In genomic region chr10:131909014-131909808, GRCh38 we compare ENCODE assay signal across 13 cellular contexts. TPM values are rescaled to one million over a fixed set of nuclear protein-coding genes. Genes with fewer than 3 reads are reported as not detected.
DNase-seq lines count a peak whose midpoint lies in the region; ATAC-seq and TF ChIP-seq lines count a peak whose summit lies in the region.
"Had no signal": no experiment of that assay in that cellular context is flagged by ENCODE, and none has a peak within 500 bp of the region (broad histone marks: within the 10 kb centered on the region; RNA-seq: fewer than 3 reads in every experiment).

No MANE protein-coding gene starts in this region.

- H3K79me2 ChIP-seq in mesendoderm (ENCODE audit: control insufficient read depth, insufficient read depth, low read length) (peaks cover 79% of the 10 kb centered on the region), Karpas-422 (ENCODE audit: low read length) (peaks cover 97% of the 10 kb centered on the region)

- no peak overlapping the region for H4K5ac ChIP-seq in mesendoderm (ENCODE audit: low read length)

- no peak overlapping the region for H3K18ac ChIP-seq in mesendoderm (ENCODE audit: low read length)

- H3K27ac Mint-ChIP-seq in CD14-positive monocyte (peak overlapping the region in 4 of 7 donors; percentile 25 to 78 (median 66)), glutamatergic neuron (ENCODE audit: unreplicated experiment) (no peak overlapping the region)
- peak overlapping the region in 6 of 8 donors; percentile 35 to 76 (median 48) for H3K27ac Mint-ChIP-seq in CD8-positive, alpha-beta memory T cell
- H3K27ac Mint-ChIP-seq in activated naive CD4-positive, alpha-beta T cell treated with anti-CD3 and anti-CD28 coated beads, Interleukin-2, amount 50 U/mL, for 72 hours = peak overlapping the region; percentile 45 to 92

- DNase-seq in CD14-positive monocyte (ENCODE audit: low spot score) (no peak), mesendoderm (no peak), Karpas-422 (no peak), glutamatergic neuron (no peak), cerebellum (ENCODE audit: low spot score) (no peak)
- DNase-seq in CD8-positive, alpha-beta memory T cell = no peak
- no peak for DNase-seq in activated naive CD4-positive, alpha-beta T cell treated with anti-CD3 and anti-CD28 coated beads, Interleukin-2, amount 50 U/mL, for 72 hours (ENCODE audit: low spot score in 2 of 2)
- DNase-seq: central memory CD4-positive, alpha-beta T cell; COR-L47; IMR-90; NCI-H1105; stomach had no signal

- H3K4ac ChIP-seq in mesendoderm (ENCODE audit: low read depth, low read length) = no peak overlapping the region

- peaks cover 48% of the 10 kb centered on the region for H3K79me1 ChIP-seq in mesendoderm (ENCODE audit: low read length)

- H2AK5ac ChIP-seq in mesendoderm (ENCODE audit: low read length) = no peak overlapping the region

- CTCF ChIA-PET in CD8-positive, alpha-beta memory T cell (lab: Charles Lee) = interaction anchor here (1.1 kb wide), 2 partner anchors 24 to 113 kb away, joined by 3 to 5 read pairs; no protein-coding TSS in a partner anchor

- no peak for TF ChIP-seq CTCF in CD14-positive monocyte (IDR thresholded peaks at IDR 0.05)
- TF ChIP-seq CTCF in glutamatergic neuron (IDR thresholded peaks at IDR 0.05; ENCODE audit: partially characterized antibody, unreplicated experiment) = no peak

- H3K4me1 ChIP-seq in CD8-positive, alpha-beta memory T cell (ENCODE audit: insufficient read depth, low read length) = peaks cover 73% of the 10 kb centered on the region
- H3K4me1 ChIP-seq in mesendoderm (ENCODE audit: control insufficient read depth, low read depth, low read length) = peaks cover 4% of the 10 kb centered on the region
- H3K4me1 ChIP-seq in Karpas-422 (ENCODE audit: low read length) = peaks cover 26% of the 10 kb centered on the region

- H3K56ac ChIP-seq in mesendoderm (ENCODE audit: low read length) = peak overlapping the region; percentile 34

- no peak overlapping the region for H2BK15ac ChIP-seq in mesendoderm (replicated peaks; ENCODE audit: low read depth)

- no peaks in the 10 kb centered on the region for H3K9me3 ChIP-seq in CD8-positive, alpha-beta memory T cell (ENCODE audit: low read length)
- no peaks in the 10 kb centered on the region for H3K9me3 ChIP-seq in Karpas-422 (ENCODE audit: low read length)
- H3K9me3 ChIP-seq: stomach had no signal

- H2AFZ ChIP-seq in Karpas-422 (ENCODE audit: low read length) = no peak overlapping the region
- H2AFZ ChIP-seq: parathyroid adenoma had no signal

- H3K4me2 ChIP-seq in mesendoderm (ENCODE audit: low read length) (no peak overlapping the region), Karpas-422 (ENCODE audit: low read depth, low read length, poor library complexity, severe bottlenecking) (no peak overlapping the region)

- no peak overlapping the region for H2BK5ac ChIP-seq in mesendoderm (ENCODE audit: low read length)

- H3K4me3 Mint-ChIP-seq in CD14-positive monocyte (no peak overlapping the region), glutamatergic neuron (ENCODE audit: unreplicated experiment) (no peak overlapping the region)
- H3K4me3 Mint-ChIP-seq in CD8-positive, alpha-beta memory T cell = peak overlapping the region in 1 of 7 donors; percentile 51

- H3K4me3 ChIP-seq in CD8-positive, alpha-beta memory T cell (ENCODE audit: low read length) = peak overlapping the region; percentile 33
- H3K4me3 ChIP-seq in mesendoderm (ENCODE audit: low read length) (no peak overlapping the region), Karpas-422 (ENCODE audit: low read length) (no peak overlapping the region)
- H3K4me3 ChIP-seq: stomach had no signal

- H3K4me1 Mint-ChIP-seq in CD14-positive monocyte (peaks cover 17% of the 10 kb centered on the region), glutamatergic neuron (ENCODE audit: low read depth, unreplicated experiment) (peaks cover 22% of the 10 kb centered on the region)
- H3K4me1 Mint-ChIP-seq in CD8-positive, alpha-beta memory T cell = peaks cover 61 to 85% (median 80%) of the 10 kb centered on the region in 3 donors

- no peak overlapping the region for H3K23ac ChIP-seq in mesendoderm (ENCODE audit: low read length)

- no CpG with 5 or more reads among the region's 8 CpGs for WGBS in mesendoderm (ENCODE audit: extremely low coverage, insufficient coverage, low lambda C conversion rate)

- no peak overlapping the region for H2BK120ac ChIP-seq in mesendoderm (ENCODE audit: low read depth, low read length)

- H3K36me3 Mint-ChIP-seq in CD14-positive monocyte (peaks cover 53 to 69% of the 10 kb centered on the region in 2 donors), glutamatergic neuron (ENCODE audit: unreplicated experiment) (peaks cover 6% of the 10 kb centered on the region)
- peaks cover 7 to 67% (median 8%) of the 10 kb centered on the region in 3 donors for H3K36me3 Mint-ChIP-seq in CD8-positive, alpha-beta memory T cell
- peaks cover 11 to 45% of the 10 kb centered on the region in 2 donors for H3K36me3 Mint-ChIP-seq in activated naive CD4-positive, alpha-beta T cell treated with anti-CD3 and anti-CD28 coated beads, Interleukin-2, amount 50 U/mL, for 72 hours

- H3K9ac ChIP-seq in mesendoderm (ENCODE audit: low read length) = no peak overlapping the region
- H3K9ac ChIP-seq in Karpas-422 (ENCODE audit: low read length) = no peak overlapping the region
- H3K9ac ChIP-seq: parathyroid adenoma had no signal

- H3K9me2 ChIP-seq in Karpas-422 (replicated peaks; ENCODE audit: insufficient read depth, low read length) = no peaks in the 10 kb centered on the region

- POLR2A ChIA-PET in CD8-positive, alpha-beta memory T cell (lab: Charles Lee) = interaction anchor here (1.0 kb wide), 1 partner anchor 9 kb away, joined by 5 read pairs; no protein-coding TSS in a partner anchor

- peak in 1 of 2 donors; percentile 21 for ATAC-seq in activated naive CD4-positive, alpha-beta T cell treated with anti-CD3 and anti-CD28 coated beads, Interleukin-2, amount 50 U/mL, for 72 hours

- intact Hi-C loops in CD14-positive monocyte (cut with micrococcal nuclease) = no loop called here

- no peak overlapping the region for H4K8ac ChIP-seq in mesendoderm (ENCODE audit: low read depth, low read length)

- no peaks in the 10 kb centered on the region for H3K27me3 ChIP-seq in CD8-positive, alpha-beta memory T cell (ENCODE audit: insufficient read depth, low read length, poor library complexity, severe bottlenecking)
- no peaks in the 10 kb centered on the region for H3K27me3 ChIP-seq in mesendoderm (ENCODE audit: insufficient read depth, low read length, poor library complexity)
- H3K27me3 ChIP-seq in Karpas-422 (ENCODE audit: low read length) = no peaks in the 10 kb centered on the region
- H3K27me3 ChIP-seq: stomach had no signal

- H3K27me3 Mint-ChIP-seq in CD14-positive monocyte (ENCODE audit: low read depth in 3 of 3) (peaks cover 0 to 4% (median 3%) of the 10 kb centered on the region in 3 donors), glutamatergic neuron (ENCODE audit: unreplicated experiment) (no peaks in the 10 kb centered on the region)
- peaks cover 0 to 1% of the 10 kb centered on the region in 2 donors for H3K27me3 Mint-ChIP-seq in CD8-positive, alpha-beta memory T cell

- H3K36me3 ChIP-seq in CD8-positive, alpha-beta memory T cell (ENCODE audit: insufficient read depth, low read length) = peaks cover 10% of the 10 kb centered on the region
- H3K36me3 ChIP-seq in mesendoderm (ENCODE audit: control insufficient read depth, insufficient read depth, low read length) (peaks cover 2% of the 10 kb centered on the region), Karpas-422 (ENCODE audit: insufficient read depth, low read length) (peaks cover 16% of the 10 kb centered on the region)

- peaks cover 25% of the 10 kb centered on the region for H4K20me1 ChIP-seq in Karpas-422 (ENCODE audit: insufficient read depth, low read depth, low read length)

- no peak overlapping the region for H3K27ac ChIP-seq in CD8-positive, alpha-beta memory T cell (ENCODE audit: low read depth, low read length)
- H3K27ac ChIP-seq in mesendoderm (ENCODE audit: low read depth, low read length) (no peak overlapping the region), Karpas-422 (ENCODE audit: low read length) (no peak overlapping the region)
- H3K27ac ChIP-seq: parathyroid adenoma had no signal

- peaks cover 0 to 4% (median 0%) of the 10 kb centered on the region in 7 donors for H3K9me3 Mint-ChIP-seq in CD14-positive monocyte
- H3K9me3 Mint-ChIP-seq in CD8-positive, alpha-beta memory T cell = no peaks in the 10 kb centered on the region
- no peaks in the 10 kb centered on the region for H3K9me3 Mint-ChIP-seq in activated naive CD4-positive, alpha-beta T cell treated with anti-CD3 and anti-CD28 coated beads, Interleukin-2, amount 50 U/mL, for 72 hours
- H3K9me3 Mint-ChIP-seq in glutamatergic neuron (ENCODE audit: unreplicated experiment) = peaks cover 6% of the 10 kb centered on the region

RNA-seq across cellular contexts. Expression of gene PPP2R2D, which starts 8.4 kb away (rescaled TPM):
- polyA plus RNA-seq in CD14-positive monocyte = 10 to 100 TPM; 12.8 to 12.9 TPM
- 10 to 100 TPM; 23.5 to 24.5 TPM for total RNA-seq in CD8-positive, alpha-beta memory T cell
- polyA plus RNA-seq in CD8-positive, alpha-beta memory T cell = 34.0 TPM
- 10 to 100 TPM; 36.2 to 41.6 TPM for total RNA-seq in activated naive CD4-positive, alpha-beta T cell treated with anti-CD3 and anti-CD28 coated beads, Interleukin-2, amount 50 U/mL, for 72 hours
- 28.9 TPM for polyA plus RNA-seq in mesendoderm (2013, experiment 1 of 2)
- 30.4 TPM for polyA plus RNA-seq in mesendoderm (2013, experiment 2 of 2)
- 30.7 and 32.9 TPM in 2 replicates for total RNA-seq in Karpas-422 (2014; rRNA removed; shearing (Covaris generic); ENCODE audit: low replicate concordance)
- 42.8 TPM for total RNA-seq in glutamatergic neuron (ENCODE audit: unreplicated experiment)
- total RNA-seq in cerebellum = 51.1 TPM
